14 cellular contexts compared by ENCODE assay signal in the genomic region with DNA sequence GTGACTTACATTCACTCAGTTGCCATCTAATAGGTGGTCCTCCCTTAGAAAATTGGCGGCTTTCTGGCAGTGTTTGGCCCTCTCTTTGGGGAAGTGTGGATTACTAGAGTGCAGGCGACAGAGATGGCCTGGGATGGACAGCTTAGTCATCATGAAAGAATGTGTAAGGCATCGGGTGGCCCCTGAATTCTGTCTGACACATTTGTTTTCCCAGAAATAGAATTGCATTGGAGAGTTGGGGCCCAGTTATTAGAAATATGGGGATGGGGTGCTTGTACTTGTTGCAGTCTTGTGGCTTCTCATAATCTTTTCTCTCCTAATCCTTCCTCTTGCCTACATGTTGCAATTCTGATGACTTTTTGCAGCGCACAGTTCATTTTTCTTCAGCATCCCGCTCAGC. TPM values are rescaled to one million over a fixed set of nuclear protein-coding genes. Genes with fewer than 3 reads are reported as not detected.
DNase-seq lines count a peak whose midpoint lies in the region; TF ChIP-seq lines count a peak whose summit lies in the region.
"Had no signal": no experiment of that assay in that cellular context is flagged by ENCODE, and none has a peak within 500 bp of the region (broad histone marks: within the 10 kb centered on the region; RNA-seq: fewer than 3 reads in every experiment).

No MANE protein-coding gene starts in this region.

- CTCF ChIA-PET in SK-N-SH (lab: Yijun Ruan, JAX): no interaction called here

- H3K27ac ChIP-seq in cardiac muscle cell (peak overlapping the region; percentile 34), SK-N-SH (ENCODE audit: low read depth in 2 of 2, low read length in 1 of 2) (peak overlapping the region in 1 of 2 experiments; percentile 81; a peak in 2 of 4 replicates), subcutaneous abdominal adipose tissue (ENCODE audit: low read depth, low read length) (peak overlapping the region; percentile 18)
- H3K27ac ChIP-seq: colonic mucosa, neutrophil had no signal

- no peaks in the 10 kb centered on the region for H3K9me2 ChIP-seq in SK-N-SH

- H4K20me1 ChIP-seq in SK-N-SH (ENCODE audit: insufficient read depth): no peaks in the 10 kb centered on the region; the same call in 1 of the 2 replicates

- H3K4me3 ChIP-seq in cardiac muscle cell: no peak overlapping the region
- no peak overlapping the region for H3K4me3 ChIP-seq in SK-N-SH (ENCODE audit: low read depth in 2 of 2, low read length in 1 of 2)
- no peak overlapping the region for H3K4me3 ChIP-seq in subcutaneous abdominal adipose tissue (ENCODE audit: low read depth in 1 of 5, low read length in 5 of 5)
- H3K4me3 ChIP-seq: colonic mucosa, upper lobe of left lung had no signal

- H3K36me3 ChIP-seq in cardiac muscle cell (no peaks in the 10 kb centered on the region), SK-N-SH (replicated peaks in 1 of 2; ENCODE audit: control insufficient read depth in 1 of 2, insufficient read depth in 2 of 2, low read length in 1 of 2) (peaks cover 0 to 8% of the 10 kb centered on the region in 2 experiments), subcutaneous abdominal adipose tissue (ENCODE audit: control insufficient read depth in 5 of 5, insufficient read depth in 5 of 5, low read length in 5 of 5) (peaks cover 3 to 18% (median 13%) of the 10 kb centered on the region in 5 donors)
- H3K36me3 ChIP-seq: colonic mucosa had no signal

- intact Hi-C loops in cardiac septum (cut with DNase I): no loop called here

- peaks cover 86% of the 10 kb centered on the region for H3K79me2 ChIP-seq in SK-N-SH (ENCODE audit: insufficient read depth)

- POLR2A ChIA-PET in SK-N-SH (lab: Yijun Ruan, JAX): no interaction called here

- H3K9me3 ChIP-seq in cardiac muscle cell (ENCODE audit: low read depth) (no peaks in the 10 kb centered on the region), SK-N-SH (no peaks in the 10 kb centered on the region), subcutaneous abdominal adipose tissue (ENCODE audit: control insufficient read depth in 5 of 5, low read length in 5 of 5) (no peaks in the 10 kb centered on the region)
- H3K9me3 ChIP-seq: colonic mucosa, neutrophil, upper lobe of left lung had no signal

- WGBS in SK-N-SH (ENCODE audit: low lambda C conversion rate): 57% methylated on average over 5 of the region's 5 CpGs

- TF ChIP-seq RAD21 in SK-N-SH (IDR thresholded peaks at IDR 0.05; ENCODE audit: low read length): no peak

- H2AFZ ChIP-seq in SK-N-SH (ENCODE audit: low read depth): no peak overlapping the region

- peaks cover 38% of the 10 kb centered on the region for H3F3A ChIP-seq in SK-N-SH (replicated peaks; ENCODE audit: insufficient read depth)

- H3K4me2 ChIP-seq in SK-N-SH: peak overlapping the region; percentile 11; the same call in 1 of the 2 replicates

- TF ChIP-seq CTCF in cardiac muscle cell (IDR thresholded peaks at IDR 0.05; ENCODE audit: low read depth, low read length) (no peak), SK-N-SH (IDR thresholded peaks at IDR 0.05) (no peak)

- DNase-seq in cardiac muscle cell (ENCODE audit: low read depth in 1 of 2, low spot score in 1 of 2) (peak in 1 of 2 donors; percentile 49), cardiac septum (ENCODE audit: low spot score) (no peak), SK-N-SH (no peak), glomerular visceral epithelial cell (ENCODE audit: extremely low spot score) (peak; percentile 44), DMS79 (lab: John Stamatoyannopoulos, UW) (no peak), ureter (ENCODE audit: low spot score) (no peak)
- no peak for DNase-seq in stimulated activated CD4-positive, alpha-beta T cell treated with anti-CD3 and anti-CD28 coated beads, Interleukin-2, amount 100 ng/mL, for 24 hours
- DNase-seq: colonic mucosa; H7; NCI-H1436; NK-92 treated with Interleukin-12 subunit alpha and Interleukin-12 subunit beta, amount 100 ng/mL, for 24 hours; upper lobe of left lung had no signal

- no peaks in the 10 kb centered on the region for H3K27me3 ChIP-seq in cardiac muscle cell
- H3K27me3 ChIP-seq in SK-N-SH (ENCODE audit: insufficient read depth): no peaks in the 10 kb centered on the region
- no peaks in the 10 kb centered on the region for H3K27me3 ChIP-seq in subcutaneous abdominal adipose tissue (ENCODE audit: control insufficient read depth in 5 of 5, insufficient read depth in 4 of 5, low read length in 5 of 5)
- H3K27me3 ChIP-seq: colonic mucosa, neutrophil, upper lobe of left lung had no signal

- H3K9ac ChIP-seq in SK-N-SH (no peak overlapping the region), subcutaneous abdominal adipose tissue (ENCODE audit: low read length in 5 of 5) (no peak overlapping the region)

- H3K4me1 ChIP-seq in cardiac muscle cell (ENCODE audit: low read depth): peaks cover 37% of the 10 kb centered on the region
- H3K4me1 ChIP-seq in SK-N-SH (ENCODE audit: control insufficient read depth in 1 of 2, insufficient read depth in 2 of 2, low read depth in 1 of 2, low read length in 1 of 2): peaks cover 14 to 44% of the 10 kb centered on the region in 2 experiments
- peaks cover 0 to 52% (median 34%) of the 10 kb centered on the region in 5 donors for H3K4me1 ChIP-seq in subcutaneous abdominal adipose tissue (ENCODE audit: control insufficient read depth in 5 of 5, insufficient read depth in 5 of 5, low read length in 5 of 5)

- TF ChIP-seq EP300 in SK-N-SH (IDR thresholded peaks at IDR 0.05; ENCODE audit: borderline replicate concordance in 1 of 2, low read depth in 1 of 2, low read length in 1 of 2): peak in 1 of 2 experiments; percentile 32; a peak in 1 of 4 replicates

TF ChIP-seq in SK-N-SH, 30 proteins besides CTCF, POLR2A, EP300 and RAD21:
- TF ChIP-seq JUND (IDR thresholded peaks at IDR 0.05) (peak; percentile 53), TEAD4 (IDR thresholded peaks at IDR 0.05; ENCODE audit: borderline replicate concordance, insufficient read depth) (0 out of 2 replicates have a peak, but pooled peaks have one; percentile 18), SIN3A (IDR thresholded peaks at IDR 0.05; ENCODE audit: borderline replicate concordance, low read depth, low read length) (no peak), FOSL2 (IDR thresholded peaks at IDR 0.05; ENCODE audit: borderline replicate concordance, low read depth) (peak; percentile 21; the same call in 1 of the 2 replicates), TCF12 (IDR thresholded peaks at IDR 0.05) (peak; percentile 30; the same call in 1 of the 2 replicates), NFIC (IDR thresholded peaks at IDR 0.05; ENCODE audit: borderline replicate concordance) (peak; percentile 15; the same call in 1 of the 2 replicates)
TF ChIP-seq in SK-N-SH: peak in this region for 5.

RNA-seq across cellular contexts. Expression of gene TCF7L2, which starts 13.8 kb away (rescaled TPM):
- total RNA-seq in cardiac muscle cell (12.9 and 33.7 TPM in 2 replicates), cardiac septum (11.7 TPM), ureter (52.5 TPM)
- polyA plus RNA-seq in cardiac muscle cell (27.5 and 40.3 TPM in 2 replicates), SK-N-SH (2012; rRNA removed) (5.8 and 10.2 TPM in 2 replicates)
- 6.9 and 8.6 TPM in 2 replicates for polyA plus RNA-seq in SK-N-SH (2012; cell fraction: cytosol; rRNA removed)
- polyA plus RNA-seq in SK-N-SH (2012; cell fraction: nucleus; rRNA removed): 20.2 and 22.4 TPM in 2 replicates
